18 cellular contexts compared by ENCODE assay signal in the genomic region with DNA sequence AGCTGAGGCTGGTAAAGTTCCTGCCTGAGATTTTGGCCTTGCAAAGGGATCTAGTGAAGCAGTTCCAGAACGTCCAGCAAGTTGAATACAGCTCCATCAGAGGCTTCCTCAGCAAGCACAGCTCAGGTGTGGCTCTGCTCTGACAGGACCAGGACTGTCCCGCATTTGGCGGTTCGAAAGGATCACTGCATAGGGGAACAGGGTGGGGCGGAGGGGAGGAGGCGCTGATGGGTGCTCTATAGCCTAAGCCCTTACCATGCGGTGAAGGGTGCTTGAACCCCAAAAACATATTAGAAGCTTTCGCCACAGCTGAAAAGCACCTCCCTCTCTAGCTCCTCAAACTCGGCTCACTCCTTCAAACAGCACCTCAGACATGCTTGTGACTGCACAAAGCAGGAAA. TPM values are rescaled to one million over a fixed set of nuclear protein-coding genes. Genes with fewer than 3 reads are reported as not detected.
DNase-seq lines count a peak whose midpoint lies in the region; ATAC-seq and TF ChIP-seq lines count a peak whose summit lies in the region.
"Had no signal": no experiment of that assay in that cellular context is flagged by ENCODE, and none has a peak within 500 bp of the region (broad histone marks: within the 10 kb centered on the region; RNA-seq: fewer than 3 reads in every experiment).

No MANE protein-coding gene starts in this region.

- no peaks in the 10 kb centered on the region for H3K4me1 Mint-ChIP-seq in activated CD8-positive, alpha-beta T cell treated with anti-CD3 and anti-CD28 coated beads for 36 hours (ENCODE audit: low read depth)
- peaks cover 0 to 7% (median 2%) of the 10 kb centered on the region in 4 donors for H3K4me1 Mint-ChIP-seq in naive thymus-derived CD8-positive, alpha-beta T cell
- H3K4me1 Mint-ChIP-seq in stimulated activated effector memory CD8-positive, alpha-beta T cell treated with anti-CD3 and anti-CD28 coated beads, Interleukin-12 subunit alpha, Interleukin-12 subunit beta, amount 100 ng/mL, for 72 hours, result peaks cover 8% of the 10 kb centered on the region
- H3K4me1 Mint-ChIP-seq: B cell had no signal

- peaks cover 8 to 100% (median 95%) of the 10 kb centered on the region in 9 donors for H3K36me3 ChIP-seq in heart right ventricle

- ATAC-seq in heart right ventricle (no peak), HG02852 (IDR thresholded peaks at IDR 0.05; ENCODE audit: unreplicated experiment) (no peak)
- ATAC-seq in activated CD8-positive, alpha-beta T cell treated with anti-CD3 and anti-CD28 coated beads for 36 hours, result no peak
- peak in 1 of 2 donors; percentile 19 for ATAC-seq in naive thymus-derived CD8-positive, alpha-beta T cell
- no peak for ATAC-seq in stimulated activated effector memory CD8-positive, alpha-beta T cell treated with anti-CD3 and anti-CD28 coated beads, Interleukin-12 subunit alpha, Interleukin-12 subunit beta, amount 100 ng/mL, for 72 hours
- ATAC-seq: HCT116 had no signal

- no peaks in the 10 kb centered on the region for H3K27me3 ChIP-seq in heart right ventricle

- WGBS in heart right ventricle, 2 donors, result 94 to 96% methylated on average over 9 of the region's 9 CpGs

- H3K4me3 ChIP-seq in heart right ventricle, result no peak overlapping the region

- H3K4me1 ChIP-seq in heart right ventricle, result peaks cover 0 to 11% (median 0%) of the 10 kb centered on the region in 9 donors

- H3K27me3 Mint-ChIP-seq in activated CD8-positive, alpha-beta T cell treated with anti-CD3 and anti-CD28 coated beads for 36 hours, result no peaks in the 10 kb centered on the region
- no peaks in the 10 kb centered on the region for H3K27me3 Mint-ChIP-seq in naive thymus-derived CD8-positive, alpha-beta T cell
- H3K27me3 Mint-ChIP-seq: B cell; CD4-positive, alpha-beta T cell had no signal

- no peak for TF ChIP-seq CTCF in heart right ventricle (IDR thresholded peaks at IDR 0.05)
- TF ChIP-seq CTCF in activated CD8-positive, alpha-beta T cell treated with anti-CD3 and anti-CD28 coated beads for 36 hours (IDR thresholded peaks at IDR 0.05), result no peak

- DNase-seq in cardiac septum (ENCODE audit: low spot score), result peak; percentile 39
- DNase-seq in heart right ventricle, result no peak
- DNase-seq in activated CD8-positive, alpha-beta T cell treated with anti-CD3 and anti-CD28 coated beads for 36 hours, result no peak
- DNase-seq in naive thymus-derived CD8-positive, alpha-beta T cell, result no peak
- DNase-seq in stimulated activated effector memory CD8-positive, alpha-beta T cell treated with anti-CD3 and anti-CD28 coated beads, Interleukin-12 subunit alpha, Interleukin-12 subunit beta, amount 100 ng/mL, for 72 hours (ENCODE audit: low spot score in 2 of 2), result no peak
- DNase-seq in inferior parietal cortex (ENCODE audit: extremely low spot score), result no peak
- no peak for DNase-seq in amniotic stem cell (lab: John Stamatoyannopoulos, UW)
- DNase-seq: ACHN; Calu3; CD4-positive, alpha-beta T cell; DMS79 treated with DMSO at 0.1 percent for 48 hours; IMR-90; NCI-H1417 treated with DMSO at 0.1 percent for 48 hours; NCI-H2029 treated with DMSO at 0.1 percent for 48 hours; NCI-H510A treated with DMSO at 0.1 percent for 48 hours had no signal

- peak overlapping the region; percentile 62 for H3K27ac Mint-ChIP-seq in activated CD8-positive, alpha-beta T cell treated with anti-CD3 and anti-CD28 coated beads for 36 hours
- peak overlapping the region in 6 of 10 donors; percentile 16 to 80 (median 67) for H3K27ac Mint-ChIP-seq in naive thymus-derived CD8-positive, alpha-beta T cell
- peak overlapping the region; percentile 90 for H3K27ac Mint-ChIP-seq in stimulated activated effector memory CD8-positive, alpha-beta T cell treated with anti-CD3 and anti-CD28 coated beads, Interleukin-12 subunit alpha, Interleukin-12 subunit beta, amount 100 ng/mL, for 72 hours
- H3K27ac Mint-ChIP-seq: B cell had no signal

- no peaks in the 10 kb centered on the region for H3K9me3 ChIP-seq in heart right ventricle

- H3K36me3 Mint-ChIP-seq in activated CD8-positive, alpha-beta T cell treated with anti-CD3 and anti-CD28 coated beads for 36 hours (ENCODE audit: low read depth), result peaks cover 68% of the 10 kb centered on the region
- H3K36me3 Mint-ChIP-seq in naive thymus-derived CD8-positive, alpha-beta T cell, result peaks cover 0 to 99% (median 52%) of the 10 kb centered on the region in 3 donors
- H3K36me3 Mint-ChIP-seq in stimulated activated effector memory CD8-positive, alpha-beta T cell treated with anti-CD3 and anti-CD28 coated beads, Interleukin-12 subunit alpha, Interleukin-12 subunit beta, amount 100 ng/mL, for 72 hours, result peaks cover 100% of the 10 kb centered on the region

- H3K9me3 Mint-ChIP-seq in activated CD8-positive, alpha-beta T cell treated with anti-CD3 and anti-CD28 coated beads for 36 hours, result no peaks in the 10 kb centered on the region
- no peaks in the 10 kb centered on the region for H3K9me3 Mint-ChIP-seq in naive thymus-derived CD8-positive, alpha-beta T cell
- H3K9me3 Mint-ChIP-seq in stimulated activated effector memory CD8-positive, alpha-beta T cell treated with anti-CD3 and anti-CD28 coated beads, Interleukin-12 subunit alpha, Interleukin-12 subunit beta, amount 100 ng/mL, for 72 hours, result no peaks in the 10 kb centered on the region
- H3K9me3 Mint-ChIP-seq: CD4-positive, alpha-beta T cell had no signal

- CTCF ChIA-PET in activated CD8-positive, alpha-beta T cell treated with anti-CD3 and anti-CD28 coated beads for 36 hours (lab: Charles Lee), result interaction anchor here (0.9 kb wide), 1 partner anchor 17 kb away, joined by 3 read pairs; no protein-coding TSS in a partner anchor

- H3K4me3 Mint-ChIP-seq in activated CD8-positive, alpha-beta T cell treated with anti-CD3 and anti-CD28 coated beads for 36 hours, result no peak overlapping the region
- H3K4me3 Mint-ChIP-seq in naive thymus-derived CD8-positive, alpha-beta T cell, result peak overlapping the region in 1 of 10 donors; percentile 58
- H3K4me3 Mint-ChIP-seq in stimulated activated effector memory CD8-positive, alpha-beta T cell treated with anti-CD3 and anti-CD28 coated beads, Interleukin-12 subunit alpha, Interleukin-12 subunit beta, amount 100 ng/mL, for 72 hours, result no peak overlapping the region
- H3K4me3 Mint-ChIP-seq: B cell; CD4-positive, alpha-beta T cell had no signal

- intact Hi-C loops in cardiac septum (cut with DNase I) (no loop called here), heart right ventricle (cut with DNase I) (no loop called here)
- intact Hi-C loops in activated CD8-positive, alpha-beta T cell treated with anti-CD3 and anti-CD28 coated beads for 36 hours (cut with micrococcal nuclease), result no loop called here

- POLR2A ChIA-PET in activated CD8-positive, alpha-beta T cell treated with anti-CD3 and anti-CD28 coated beads for 36 hours (lab: Charles Lee), result interaction anchor here (2.0 kb wide), 1 partner anchor 11 kb away, joined by 9 read pairs; no protein-coding TSS in a partner anchor
- POLR2A ChIA-PET in naive thymus-derived CD8-positive, alpha-beta T cell (lab: Charles Lee), result no interaction called here

- peak overlapping the region in 2 of 10 donors; percentile 7 to 44 for H3K27ac ChIP-seq in heart right ventricle

RNA-seq across cellular contexts. Expression of gene ENDOV, which starts 29.9 kb away (rescaled TPM):
- total RNA-seq in cardiac septum (12.8 TPM), heart right ventricle (10 to 100 TPM in 8 of 10 donors, 1 to 10 TPM in 2; 9.0 to 19.9 (median 13.5) TPM)
- polyA plus RNA-seq in heart right ventricle, result 10 to 100 TPM in 1 of 2 donors, 1 to 10 TPM in 1; 7.7 to 12.3 TPM
- total RNA-seq in activated CD8-positive, alpha-beta T cell treated with anti-CD3 and anti-CD28 coated beads for 36 hours, result 10 to 100 TPM; 16.8 to 18.1 TPM
- total RNA-seq in naive thymus-derived CD8-positive, alpha-beta T cell, result 10 to 100 TPM; 20.6 TPM
- polyA plus RNA-seq in naive thymus-derived CD8-positive, alpha-beta T cell, result 10 to 100 TPM in 1 of 3 donors, 1 to 10 TPM in 2; 7.5 to 10.3 (median 9.5) TPM
